Comparison of ENCODE assay signal across 16 cellular contexts in genomic region chr15:27086146-27086545, GRCh38.
A peak's percentile ranks its signal among the peaks of the same experiment; 100 is the strongest.
DNase-seq lines count a peak whose midpoint lies in the region; ATAC-seq and TF ChIP-seq lines count a peak whose summit lies in the region.
"Had no signal": no experiment of that assay in that cellular context is flagged by ENCODE, and none has a peak within 500 bp of the region (broad histone marks: within the 10 kb centered on the region; RNA-seq: fewer than 3 reads in every experiment).

No MANE protein-coding gene starts in this region.

- H3F3A ChIP-seq in GM23338 (replicated peaks; ENCODE audit: low read depth): no peaks in the 10 kb centered on the region

- H3K4me1 ChIP-seq in GM23338 (ENCODE audit: insufficient read depth): no peaks in the 10 kb centered on the region
- H3K4me1 ChIP-seq: SJCRH30 had no signal

- intact Hi-C loops in activated CD4-positive, alpha-beta memory T cell treated with anti-CD3 and anti-CD28 coated beads for 36 hours (cut with micrococcal nuclease): no loop called here

- no peak overlapping the region for H3K27ac ChIP-seq in GM23338 (ENCODE audit: low read depth)
- H3K27ac ChIP-seq: GM23248, SJCRH30 had no signal

- TF ChIP-seq CTCF in GM23338 (conservative IDR thresholded peaks at IDR 0.05; ENCODE audit: low read depth in 2 of 2) (no peak), WTC11 (IDR thresholded peaks at IDR 0.05) (no peak)

- no peaks in the 10 kb centered on the region for H3K79me2 ChIP-seq in GM23338 (replicated peaks; ENCODE audit: insufficient read depth)

- H2AFZ ChIP-seq in GM23338: no peak overlapping the region
- H2AFZ ChIP-seq: GM23248 had no signal

- H3K4me3 ChIP-seq in GM23338: no peak overlapping the region
- H3K4me3 ChIP-seq: GM23248, SJCRH30 had no signal

- CTCF ChIA-PET in WTC11 (lab: Charles Lee): interaction anchor here (0.7 to 1.9 kb wide), 2 partner anchors 26 to 195 kb away, joined by 3 to 4 read pairs; no protein-coding TSS in a partner anchor
- CTCF ChIA-PET in activated CD4-positive, alpha-beta memory T cell treated with anti-CD3 and anti-CD28 coated beads for 36 hours (lab: Charles Lee): no interaction called here

- H3K4me2 ChIP-seq in GM23338: no peak overlapping the region

- no peaks in the 10 kb centered on the region for H3K9me2 ChIP-seq in GM23338 (ENCODE audit: insufficient read depth)

- H3K9me3 Mint-ChIP-seq in GM23338 (peaks cover 15% of the 10 kb centered on the region), WTC11 (peaks cover 9% of the 10 kb centered on the region)
- H3K9me3 Mint-ChIP-seq in activated CD4-positive, alpha-beta memory T cell treated with anti-CD3 and anti-CD28 coated beads for 36 hours: peaks cover 14% of the 10 kb centered on the region

- H3K36me3 ChIP-seq in GM23338 (ENCODE audit: insufficient read depth): no peaks in the 10 kb centered on the region
- H3K36me3 ChIP-seq: SJCRH30 had no signal

- H3K27me3 Mint-ChIP-seq in GM23338 (ENCODE audit: insufficient read depth, low read depth, poor library complexity) (peaks cover 10% of the 10 kb centered on the region), WTC11 (ENCODE audit: low read depth) (no peaks in the 10 kb centered on the region)
- no peaks in the 10 kb centered on the region for H3K27me3 Mint-ChIP-seq in activated CD4-positive, alpha-beta memory T cell treated with anti-CD3 and anti-CD28 coated beads for 36 hours
- H3K27me3 Mint-ChIP-seq: CD4-positive, alpha-beta T cell had no signal

- H3K27me3 ChIP-seq in GM23338 (ENCODE audit: insufficient read depth): no peaks in the 10 kb centered on the region
- H3K27me3 ChIP-seq: SJCRH30 had no signal

- peaks cover 13% of the 10 kb centered on the region for H3K4me1 Mint-ChIP-seq in GM23338
- H3K4me1 Mint-ChIP-seq in WTC11: peaks cover 12% of the 10 kb centered on the region
- H3K4me1 Mint-ChIP-seq in activated CD4-positive, alpha-beta memory T cell treated with anti-CD3 and anti-CD28 coated beads for 36 hours (ENCODE audit: low read depth): no peaks in the 10 kb centered on the region

- ATAC-seq in GM23338 (peak; percentile 81), WTC11 (peak; percentile 38)

- POLR2A ChIA-PET in WTC11 (lab: Charles Lee): interaction anchor here (0.7 kb wide), 1 partner anchor 331 kb away, joined by 5 read pairs; no protein-coding TSS in a partner anchor
- POLR2A ChIA-PET in activated CD4-positive, alpha-beta memory T cell treated with anti-CD3 and anti-CD28 coated beads for 36 hours (lab: Charles Lee): no interaction called here

- no peaks in the 10 kb centered on the region for H3K36me3 Mint-ChIP-seq in GM23338 (ENCODE audit: low read depth)
- H3K36me3 Mint-ChIP-seq in WTC11: 0 out of 2 replicates have a peak, but pooled peaks cover 6% of the 10 kb centered on the region
- H3K36me3 Mint-ChIP-seq in activated CD4-positive, alpha-beta memory T cell treated with anti-CD3 and anti-CD28 coated beads for 36 hours: no peaks in the 10 kb centered on the region

- H3K4me3 Mint-ChIP-seq in GM23338 (no peak overlapping the region), WTC11 (no peak overlapping the region)
- H3K4me3 Mint-ChIP-seq in activated CD4-positive, alpha-beta memory T cell treated with anti-CD3 and anti-CD28 coated beads for 36 hours: no peak overlapping the region
- H3K4me3 Mint-ChIP-seq: CD4-positive, alpha-beta T cell; HFFc6 had no signal

- H4K20me1 ChIP-seq in GM23338 (replicated peaks; ENCODE audit: insufficient read depth): no peaks in the 10 kb centered on the region

- DNase-seq in GM23338 (ENCODE audit: low spot score) (peak; percentile 30), WTC11 (ENCODE audit: low spot score) (no peak), left kidney (ENCODE audit: low read depth, low spot score) (peak; percentile 49), retina (peak; percentile 32), AG08395 (ENCODE audit: low spot score) (no peak), NCI-H69 (lab: John Stamatoyannopoulos, UW) (no peak)
- DNase-seq in activated CD4-positive, alpha-beta memory T cell treated with anti-CD3 and anti-CD28 coated beads for 36 hours: no peak
- DNase-seq: CD4-positive, alpha-beta T cell; GM23248; HFFc6; Kasumi-1; NCI-H1417; NCI-H1930; NCI-H2171 treated with DMSO at 0.1 percent for 48 hours; RPMI8226; SJCRH30 had no signal

- H3K27ac Mint-ChIP-seq in GM23338 (peak overlapping the region; percentile 71), WTC11 (no peak overlapping the region)
- no peak overlapping the region for H3K27ac Mint-ChIP-seq in activated CD4-positive, alpha-beta memory T cell treated with anti-CD3 and anti-CD28 coated beads for 36 hours
- H3K27ac Mint-ChIP-seq: CD4-positive, alpha-beta T cell; HFFc6 had no signal

TF ChIP-seq in GM23338, 12 proteins besides CTCF, POLR2A, EP300 and RAD21 (continues in another document):
- no peak for TF ChIP-seq ZNF114 (CRISPR knock-in tag; IDR thresholded peaks at IDR 0.05)

TF ChIP-seq in WTC11, 78 proteins besides CTCF, POLR2A, EP300 and RAD21 (continues in another document):
- TF ChIP-seq TEAD4 (CRISPR knock-in tag; IDR thresholded peaks at IDR 0.05) (no peak), FOXP1 (CRISPR knock-in tag; IDR thresholded peaks at IDR 0.05; ENCODE audit: borderline replicate concordance) (no peak), ARID4B (CRISPR knock-in tag; IDR thresholded peaks at IDR 0.05; ENCODE audit: borderline replicate concordance) (no peak), NR2C2 (CRISPR knock-in tag; IDR thresholded peaks at IDR 0.05) (no peak), AFF4 (CRISPR knock-in tag; IDR thresholded peaks at IDR 0.05; ENCODE audit: borderline replicate concordance) (no peak), HMGXB4 (CRISPR knock-in tag; IDR thresholded peaks at IDR 0.05) (no peak)

Comparison
In these comparisons a context has a peak if more than half of its experiments do, and no peak if none do; other contexts are left out.
1. DNase-seq: peak in GM23338 (single experiment), left kidney (single experiment) and retina (single experiment); none in WTC11 (single experiment), activated CD4-positive, alpha-beta memory T cell treated with anti-CD3 and anti-CD28 coated beads for 36 hours (single experiment), AG08395 (single experiment) and NCI-H69 (single experiment).